8 cellular contexts compared by ENCODE assay signal in the genomic region with DNA sequence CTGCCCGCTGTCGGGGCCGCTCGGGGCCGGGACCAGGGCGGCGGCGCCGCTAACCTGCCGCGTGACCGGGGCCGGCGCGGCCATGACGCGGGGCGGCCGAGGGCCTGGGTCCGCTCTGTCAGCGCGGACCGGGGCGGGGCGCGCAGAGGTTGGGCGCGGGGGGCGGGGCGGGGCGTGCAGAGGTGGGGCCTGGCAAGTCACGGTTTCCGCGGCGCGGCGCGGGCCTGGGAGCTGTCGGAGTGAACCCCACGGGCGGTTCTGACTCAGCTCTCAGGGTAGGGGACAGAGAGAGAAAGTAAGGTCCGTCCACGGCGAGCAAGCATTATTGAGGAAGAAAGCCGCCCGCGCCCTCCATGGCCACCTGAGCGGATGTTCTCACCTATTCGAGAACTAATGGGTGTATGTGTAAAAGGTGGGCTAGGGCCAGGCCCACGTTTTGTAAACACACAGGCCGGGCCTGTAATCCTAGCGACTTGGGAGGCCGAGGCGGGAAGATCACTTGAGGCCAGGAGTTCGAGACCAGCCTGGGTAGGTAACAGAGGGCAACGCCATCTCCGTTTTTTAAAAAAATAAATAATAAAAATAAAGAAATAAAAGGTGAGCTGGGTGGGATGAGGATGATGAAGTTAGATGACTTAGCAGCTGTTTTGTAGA. TPM values are rescaled to one million over a fixed set of nuclear protein-coding genes. Genes with fewer than 3 reads are reported as not detected.
DNase-seq lines count a peak whose midpoint lies in the region; ATAC-seq and TF ChIP-seq lines count a peak whose summit lies in the region.

A gene with protein sequence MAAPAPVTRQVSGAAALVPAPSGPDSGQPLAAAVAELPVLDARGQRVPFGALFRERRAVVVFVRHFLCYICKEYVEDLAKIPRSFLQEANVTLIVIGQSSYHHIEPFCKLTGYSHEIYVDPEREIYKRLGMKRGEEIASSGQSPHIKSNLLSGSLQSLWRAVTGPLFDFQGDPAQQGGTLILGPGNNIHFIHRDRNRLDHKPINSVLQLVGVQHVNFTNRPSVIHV (minus strand): TSS at position 120 of the 654 bp plus-strand sequence. CDS start 36 bp downstream, at position 84.

- no peak for TF ChIP-seq POLR2A in ovary (IDR thresholded peaks at IDR 0.05)
- no peak for TF ChIP-seq POLR2A in testis (IDR thresholded peaks at IDR 0.05)

- TF ChIP-seq EP300 in ovary (IDR thresholded peaks at IDR 0.05): no peak

- H3K27ac Mint-ChIP-seq in activated naive CD4-positive, alpha-beta T cell treated with anti-CD3 and anti-CD28 coated beads, Interleukin-2, amount 50 U/mL, for 72 hours: peak within 1 kb of the TSS; percentile 85 to 90

- TF ChIP-seq CTCF in BJ (IDR thresholded peaks at IDR 0.05; ENCODE audit: insufficient read depth, low read depth, low read length) (no peak), HL-60 (IDR thresholded peaks at IDR 0.05; ENCODE audit: insufficient read depth, low read length) (no peak), ovary (IDR thresholded peaks at IDR 0.05) (no peak), testis (IDR thresholded peaks at IDR 0.05) (no peak)

- peak within 1 kb of the TSS; percentile 72 for H3K4me3 ChIP-seq in BJ (ENCODE audit: low read depth, low read length)
- H3K4me3 ChIP-seq in HL-60 (replicated peaks; ENCODE audit: insufficient read depth, low read length): peak within 1 kb of the TSS; percentile 59
- peak within 1 kb of the TSS; percentile 87 for H3K4me3 ChIP-seq in SK-N-MC
- peak within 1 kb of the TSS; percentile 63 for H3K4me3 ChIP-seq in ovary
- peak within 1 kb of the TSS; percentile 80 to 84 for H3K4me3 ChIP-seq in testis

- intact Hi-C loops in ovary (cut with DNase I): loop anchor here in 1 of 4 donors (10.0 kb wide), 1 partner anchor 321 kb away; no protein-coding TSS in a partner anchor
- intact Hi-C loops in testis (cut with DNase I; ENCODE audit: low total_unique reads): no loop called here

- no peaks in the 10 kb centered on the region for H3K9me3 Mint-ChIP-seq in activated naive CD4-positive, alpha-beta T cell treated with anti-CD3 and anti-CD28 coated beads, Interleukin-2, amount 50 U/mL, for 72 hours

- DNase-seq in BJ (ENCODE audit: low read depth) (peak; percentile 17), HL-60 (ENCODE audit: low read depth in 1 of 2, low spot score in 1 of 2) (peak; percentile 39 to 47), SK-N-MC (ENCODE audit: low read depth, low spot score) (no peak), glomerular visceral epithelial cell (ENCODE audit: extremely low spot score) (peak; percentile 86), ovary (peak; percentile 82 to 88 (median 86)), testis (peak; percentile 92)
- DNase-seq in activated naive CD4-positive, alpha-beta T cell treated with anti-CD3 and anti-CD28 coated beads, Interleukin-2, amount 50 U/mL, for 72 hours (ENCODE audit: low spot score in 2 of 2): peak; percentile 74 to 82

- no peaks in the 10 kb centered on the region for H3K36me3 Mint-ChIP-seq in activated naive CD4-positive, alpha-beta T cell treated with anti-CD3 and anti-CD28 coated beads, Interleukin-2, amount 50 U/mL, for 72 hours

- H3K9ac ChIP-seq in SK-N-MC (ENCODE audit: insufficient read length): peak within 1 kb of the TSS; percentile 73

- H3K4me1 ChIP-seq in ovary (ENCODE audit: insufficient read depth) (peaks cover 1% of the 10 kb centered on the region), testis (peaks cover 8% of the 10 kb centered on the region)

- CTCF ChIA-PET in BJ (lab: Yijun Ruan, JAX): interaction anchor here (1.0 to 2.6 kb wide), 4 partner anchors 9 to 328 kb away, joined by 3 to 10 read pairs (median 4); no protein-coding TSS in a partner anchor

- H3K9me3 ChIP-seq in SK-N-MC (ENCODE audit: low read depth, low read length) (no peaks in the 10 kb centered on the region), ovary (no peaks in the 10 kb centered on the region), testis (no peaks in the 10 kb centered on the region)

- no peaks in the 10 kb centered on the region for H3K27me3 ChIP-seq in BJ (ENCODE audit: control insufficient read depth, insufficient read depth, low read length)
- H3K27me3 ChIP-seq in HL-60 (ENCODE audit: insufficient read depth, poor library complexity, severe bottlenecking): no peaks in the 10 kb centered on the region
- no peaks in the 10 kb centered on the region for H3K27me3 ChIP-seq in ovary
- no peaks in the 10 kb centered on the region for H3K27me3 ChIP-seq in testis

- 3 to 5% (median 3%) methylated on average over 31 to 57 of the region's 57 CpGs for WGBS in ovary, 3 donors
- WGBS in testis, 2 donors: 9 to 11% methylated on average over 15 to 19 of the region's 57 CpGs

- H3K27ac ChIP-seq in HL-60 (replicated peaks) (no peak within 1 kb of the TSS), SK-N-MC (peak within 1 kb of the TSS; percentile 40; the same call in 1 of the 2 replicates), ovary (peak within 1 kb of the TSS; percentile 92 to 97), testis (peak within 1 kb of the TSS; percentile 95 to 98)

- peak; percentile 66 for ATAC-seq in GM19372 (IDR thresholded peaks at IDR 0.05; ENCODE audit: low read depth, unreplicated experiment)
- ATAC-seq in activated naive CD4-positive, alpha-beta T cell treated with anti-CD3 and anti-CD28 coated beads, Interleukin-2, amount 50 U/mL, for 72 hours: peak; percentile 92 to 94

- H3K36me3 ChIP-seq in BJ (ENCODE audit: control insufficient read depth, insufficient read depth, low read length): peaks cover 4% of the 10 kb centered on the region
- H3K36me3 ChIP-seq in SK-N-MC (ENCODE audit: insufficient read depth, low read length): peaks cover 7% of the 10 kb centered on the region; the same call in 1 of the 2 replicates
- no peaks in the 10 kb centered on the region for H3K36me3 ChIP-seq in ovary
- H3K36me3 ChIP-seq in testis (ENCODE audit: low read depth, missing control alignments): no peaks in the 10 kb centered on the region

- POLR2A ChIA-PET in BJ (lab: Charles Lee): interaction anchor here (0.6 kb wide), 1 partner anchor 1243 kb away, joined by 3 read pairs; no protein-coding TSS in a partner anchor

RNA-seq across cellular contexts. Expression of the gene that starts here (rescaled TPM):
- polyA plus RNA-seq in BJ (2011; rRNA removed) (10.6 and 13.1 TPM in 2 replicates), ovary (1 to 10 TPM; 6.6 to 9.6 TPM), testis (ENCODE audit: insufficient read depth, low read depth, low replicate concordance) (15.8 TPM)
- polyA minus RNA-seq in BJ (2011; rRNA and poly(A)+ RNA removed): 7.8 and 10.0 TPM in 2 replicates
- 1 to 10 TPM; 5.6 to 7.8 TPM for total RNA-seq in activated naive CD4-positive, alpha-beta T cell treated with anti-CD3 and anti-CD28 coated beads, Interleukin-2, amount 50 U/mL, for 72 hours
- total RNA-seq in ovary (10 to 100 TPM; 10.6 to 21.2 (median 14.9) TPM), testis (10 to 100 TPM; 12.8 to 17.5 TPM)
